ENCODE assay signal across 26 cellular contexts in the genomic region with DNA sequence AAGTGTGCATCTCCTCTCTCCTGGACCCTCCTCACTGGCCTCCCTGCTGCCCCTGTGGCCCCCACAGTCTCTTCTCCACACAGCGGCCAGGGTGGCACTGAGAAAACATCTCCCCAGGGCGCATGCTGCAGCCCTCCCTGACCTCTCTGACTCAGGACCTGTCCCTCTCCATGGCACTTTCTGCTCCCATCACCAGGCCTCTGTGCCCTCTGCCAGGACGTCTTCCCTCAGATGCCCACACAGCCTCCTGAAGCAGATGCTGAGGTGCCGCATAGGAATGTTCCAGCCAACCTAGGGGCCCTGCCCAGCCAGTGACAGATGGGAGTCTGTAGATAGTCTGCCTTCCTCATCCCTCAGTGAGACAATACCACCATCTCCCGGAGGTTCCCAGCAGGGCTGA. TPM values are rescaled to one million over a fixed set of nuclear protein-coding genes. Genes with fewer than 3 reads are reported as not detected.
DNase-seq lines count a peak whose midpoint lies in the region; ATAC-seq and TF ChIP-seq lines count a peak whose summit lies in the region.
"Had no signal": no experiment of that assay in that cellular context is flagged by ENCODE, and none has a peak within 500 bp of the region (broad histone marks: within the 10 kb centered on the region; RNA-seq: fewer than 3 reads in every experiment).

No MANE protein-coding gene starts in this region.

- H3K27ac ChIP-seq in endodermal cell (ENCODE audit: low read depth, low read length) = no peak overlapping the region
- no peak overlapping the region for H3K27ac ChIP-seq in testis
- H3K27ac ChIP-seq: VCaP had no signal

- no peaks in the 10 kb centered on the region for H3K4me1 Mint-ChIP-seq in activated naive CD4-positive, alpha-beta T cell treated with anti-CD3 and anti-CD28 coated beads for 36 hours (ENCODE audit: low read depth)
- no peaks in the 10 kb centered on the region for H3K4me1 Mint-ChIP-seq in endodermal cell
- H3K4me1 Mint-ChIP-seq: activated CD4-positive, alpha-beta memory T cell treated with anti-CD3 and anti-CD28 coated beads, Interleukin-2, amount 10 ng/mL, durations not matched to agents 7 days and 5 days; activated naive CD4-positive, alpha-beta T cell treated with anti-CD3 and anti-CD28 coated beads, Interleukin-2, amount 10 ng/mL, durations not matched to agents 7 days and 5 days had no signal

- CTCF ChIA-PET in activated naive CD4-positive, alpha-beta T cell treated with anti-CD3 and anti-CD28 coated beads for 36 hours (lab: Charles Lee) = no interaction called here

- WGBS in endodermal cell (ENCODE audit: insufficient coverage in 1 of 2, insufficient read length in 1 of 2), 2 experiments = 86 to 94% methylated on average over 3 to 5 of the region's 5 CpGs
- WGBS in testis, 2 donors = 82 to 83% methylated on average over 5 of the region's 5 CpGs

- in situ Hi-C loops in GM13976 (cut with MboI; ENCODE audit: low sequenced_read_pairs, unreplicated experiment) = no loop called here

- no peaks in the 10 kb centered on the region for H3K9me3 Mint-ChIP-seq in activated naive CD4-positive, alpha-beta T cell treated with anti-CD3 and anti-CD28 coated beads for 36 hours
- H3K9me3 Mint-ChIP-seq in activated naive CD4-positive, alpha-beta T cell treated with anti-CD3 and anti-CD28 coated beads, Interleukin-2, amount 50 U/mL, for 72 hours = no peaks in the 10 kb centered on the region
- H3K9me3 Mint-ChIP-seq in endodermal cell = no peaks in the 10 kb centered on the region
- H3K9me3 Mint-ChIP-seq: activated CD4-positive, alpha-beta memory T cell treated with anti-CD3 and anti-CD28 coated beads, Interleukin-2, amount 10 ng/mL, durations not matched to agents 7 days and 5 days; activated naive CD4-positive, alpha-beta T cell treated with anti-CD3 and anti-CD28 coated beads, Interleukin-2, amount 10 ng/mL, durations not matched to agents 7 days and 5 days; dendritic cell treated with granulocyte-macrophage colony-stimulating factor and Interleukin-4, amounts not matched to agents 40 ng/mL and 50 ng/mL, for 4 days; H9 had no signal

- TF ChIP-seq POLR2A in testis (IDR thresholded peaks at IDR 0.05) = no peak

- H3K36me3 ChIP-seq in endodermal cell (ENCODE audit: control insufficient read depth, insufficient read depth, low read length) = no peaks in the 10 kb centered on the region
- no peaks in the 10 kb centered on the region for H3K36me3 ChIP-seq in mucosa of descending colon (ENCODE audit: low read depth)
- no peaks in the 10 kb centered on the region for H3K36me3 ChIP-seq in testis (ENCODE audit: low read depth, missing control alignments)

- no peak overlapping the region for H3K4me3 Mint-ChIP-seq in activated naive CD4-positive, alpha-beta T cell treated with anti-CD3 and anti-CD28 coated beads for 36 hours
- H3K4me3 Mint-ChIP-seq in endodermal cell = no peak overlapping the region
- H3K4me3 Mint-ChIP-seq: activated CD4-positive, alpha-beta memory T cell treated with anti-CD3 and anti-CD28 coated beads, Interleukin-2, amount 10 ng/mL, durations not matched to agents 7 days and 5 days; activated naive CD4-positive, alpha-beta T cell treated with anti-CD3 and anti-CD28 coated beads, Interleukin-2, amount 10 ng/mL, durations not matched to agents 7 days and 5 days; dendritic cell treated with granulocyte-macrophage colony-stimulating factor and Interleukin-4, amounts not matched to agents 40 ng/mL and 50 ng/mL, for 4 days; H9 had no signal

- no peaks in the 10 kb centered on the region for H3K27me3 ChIP-seq in endodermal cell (ENCODE audit: control insufficient read depth, insufficient read depth, low read length, poor library complexity, severe bottlenecking)
- no peaks in the 10 kb centered on the region for H3K27me3 ChIP-seq in testis

- no peak overlapping the region for H3K9ac ChIP-seq in endodermal cell (ENCODE audit: extremely low read depth, low read length, poor library complexity, severe bottlenecking)
- H3K9ac ChIP-seq: SK-N-SH had no signal

- intact Hi-C loops in activated naive CD4-positive, alpha-beta T cell treated with anti-CD3 and anti-CD28 coated beads for 36 hours (cut with micrococcal nuclease) = no loop called here
- intact Hi-C loops in mucosa of descending colon (cut with DNase I, micrococcal nuclease) (no loop called here), testis (cut with DNase I; ENCODE audit: low total_unique reads) (no loop called here)

- H3K4me3 ChIP-seq in endodermal cell (ENCODE audit: low read length) (no peak overlapping the region), mucosa of descending colon (no peak overlapping the region), testis (no peak overlapping the region)

- no peaks in the 10 kb centered on the region for H3K9me3 ChIP-seq in endodermal cell (ENCODE audit: control insufficient read depth, low read length)
- H3K9me3 ChIP-seq in mucosa of descending colon = no peaks in the 10 kb centered on the region
- H3K9me3 ChIP-seq in testis = no peaks in the 10 kb centered on the region
- H3K9me3 ChIP-seq: SK-N-SH had no signal

- no peak for ATAC-seq in activated naive CD4-positive, alpha-beta T cell treated with anti-CD3 and anti-CD28 coated beads, Interleukin-2, amount 50 U/mL, for 72 hours
- no peak for ATAC-seq in mucosa of descending colon

- H3K4me1 ChIP-seq in endodermal cell (ENCODE audit: control insufficient read depth, insufficient read depth, low read length) (no peaks in the 10 kb centered on the region), mucosa of descending colon (ENCODE audit: low read depth) (no peaks in the 10 kb centered on the region), testis (no peaks in the 10 kb centered on the region)

- no peak overlapping the region for H3K27ac Mint-ChIP-seq in activated naive CD4-positive, alpha-beta T cell treated with anti-CD3 and anti-CD28 coated beads for 36 hours
- no peak overlapping the region for H3K27ac Mint-ChIP-seq in activated naive CD4-positive, alpha-beta T cell treated with anti-CD3 and anti-CD28 coated beads, Interleukin-2, amount 50 U/mL, for 72 hours
- H3K27ac Mint-ChIP-seq in endodermal cell = no peak overlapping the region
- H3K27ac Mint-ChIP-seq: activated CD4-positive, alpha-beta memory T cell treated with anti-CD3 and anti-CD28 coated beads, Interleukin-2, amount 10 ng/mL, durations not matched to agents 7 days and 5 days; activated naive CD4-positive, alpha-beta T cell treated with anti-CD3 and anti-CD28 coated beads, Interleukin-2, amount 10 ng/mL, durations not matched to agents 7 days and 5 days; dendritic cell treated with granulocyte-macrophage colony-stimulating factor and Interleukin-4, amounts not matched to agents 40 ng/mL and 50 ng/mL, for 4 days had no signal

- DNase-seq in activated naive CD4-positive, alpha-beta T cell treated with anti-CD3 and anti-CD28 coated beads for 36 hours = peak; percentile 0
- DNase-seq in activated naive CD4-positive, alpha-beta T cell treated with anti-CD3 and anti-CD28 coated beads, Interleukin-2, amount 50 U/mL, for 72 hours (ENCODE audit: low spot score in 2 of 2) = no peak
- DNase-seq in endodermal cell (peak; percentile 40), mucosa of descending colon (peak in 2 of 3 donors; percentile 8 to 24), testis (peak; percentile 9), A172 (ENCODE audit: low spot score) (no peak), GM13976 (ENCODE audit: low spot score) (no peak), NCI-H526 treated with DMSO at 0.1 percent for 48 hours (lab: John Stamatoyannopoulos, UW) (no peak)
- DNase-seq: activated CD4-positive, alpha-beta memory T cell treated with anti-CD3 and anti-CD28 coated beads, Interleukin-2, amount 10 ng/mL, durations not matched to agents 7 days and 5 days; activated naive CD4-positive, alpha-beta T cell treated with anti-CD3 and anti-CD28 coated beads, Interleukin-2, amount 10 ng/mL, durations not matched to agents 7 days and 5 days; activated T-cell treated with anti-CD3 and anti-CD28 coated beads, Interleukin-2, amount 50 U/mL, for 1 hour; caudate nucleus; H9; Karpas-422; NCI-H2171; NCI-H524 treated with DMSO at 0.1 percent for 48 hours; SK-N-SH; stimulated activated CD4-positive, alpha-beta T cell treated with anti-CD3 and anti-CD28 coated beads, Interleukin-4, amount 100 ng/mL, for 24 hours; stimulated activated naive CD4-positive, alpha-beta T cell had no signal

- no peaks in the 10 kb centered on the region for H3K36me3 Mint-ChIP-seq in activated naive CD4-positive, alpha-beta T cell treated with anti-CD3 and anti-CD28 coated beads for 36 hours (ENCODE audit: low read depth)
- no peaks in the 10 kb centered on the region for H3K36me3 Mint-ChIP-seq in activated naive CD4-positive, alpha-beta T cell treated with anti-CD3 and anti-CD28 coated beads, Interleukin-2, amount 50 U/mL, for 72 hours
- H3K36me3 Mint-ChIP-seq in endodermal cell (ENCODE audit: low read depth) = no peaks in the 10 kb centered on the region
- H3K36me3 Mint-ChIP-seq: activated naive CD4-positive, alpha-beta T cell treated with anti-CD3 and anti-CD28 coated beads, Interleukin-2, amount 10 ng/mL, durations not matched to agents 7 days and 5 days had no signal

- H3K27me3 Mint-ChIP-seq in activated naive CD4-positive, alpha-beta T cell treated with anti-CD3 and anti-CD28 coated beads for 36 hours (ENCODE audit: low read depth) = no peaks in the 10 kb centered on the region
- H3K27me3 Mint-ChIP-seq in endodermal cell (ENCODE audit: insufficient read depth) = peaks cover 8% of the 10 kb centered on the region

- TF ChIP-seq CTCF in endodermal cell (conservative IDR thresholded peaks at IDR 0.05) (no peak), mucosa of descending colon (IDR thresholded peaks at IDR 0.05) (no peak), testis (IDR thresholded peaks at IDR 0.05) (no peak), GM13976 (IDR thresholded peaks at IDR 0.05; ENCODE audit: borderline replicate concordance, control extremely low read depth, extremely low read depth, insufficient read depth, missing control alignments) (no peak)

RNA-seq across cellular contexts. Expression of gene MYL3, which starts 8.7 kb away (rescaled TPM):
- not detected for total RNA-seq in activated naive CD4-positive, alpha-beta T cell treated with anti-CD3 and anti-CD28 coated beads for 36 hours
- total RNA-seq in activated naive CD4-positive, alpha-beta T cell treated with anti-CD3 and anti-CD28 coated beads, Interleukin-2, amount 50 U/mL, for 72 hours = not detected
- total RNA-seq in endodermal cell (1 to 10 TPM; 1.6 to 2.3 TPM), mucosa of descending colon (1 to 10 TPM in 2 of 3 donors, under 1 TPM in 1; 0.32 to 3.1 (median 1.2) TPM), testis (1 to 10 TPM; 1.2 to 3.0 TPM)
- 1.4 TPM for polyA plus RNA-seq in endodermal cell (2013, experiment 1 of 2)
- polyA plus RNA-seq in endodermal cell (2013, experiment 2 of 2) = 0.70 TPM
- 14.5 TPM for polyA plus RNA-seq in testis (ENCODE audit: insufficient read depth, low read depth, low replicate concordance)
- 0.57 and 1.3 TPM in 2 replicates for total RNA-seq in A172 (2014; rRNA removed; shearing (Covaris generic))
- total RNA-seq: activated CD4-positive, alpha-beta memory T cell treated with anti-CD3 and anti-CD28 coated beads, Interleukin-2, amount 10 ng/mL, durations not matched to agents 7 days and 5 days; lung microvascular endothelial cell; RPMI7951; T-helper 2 cell treated with Interferon-gamma antibody and Interleukin-4, amounts not matched to agents 100 ng/mL and 5 ng/mL, for 36 hours had no signal
- polyA plus RNA-seq: AG04450, keratinocyte, SK-N-SH had no signal

RNA-seq across cellular contexts. Expression of gene PTH1R, which starts 23.0 kb away (rescaled TPM):
- not detected for total RNA-seq in activated naive CD4-positive, alpha-beta T cell treated with anti-CD3 and anti-CD28 coated beads for 36 hours
- not detected for total RNA-seq in activated naive CD4-positive, alpha-beta T cell treated with anti-CD3 and anti-CD28 coated beads, Interleukin-2, amount 50 U/mL, for 72 hours
- total RNA-seq in endodermal cell (1 to 10 TPM in 1 of 2 donors, under 1 TPM in 1; 0.69 to 4.8 TPM), mucosa of descending colon (1 to 10 TPM in 2 of 3 donors, under 1 TPM in 1; 0.87 to 4.6 (median 1.9) TPM), testis (10 to 100 TPM in 1 of 2 donors, 1 to 10 TPM in 1; 8.4 to 11.3 TPM)
- 5.2 TPM for polyA plus RNA-seq in endodermal cell (2013, experiment 1 of 2)
- 4.3 TPM for polyA plus RNA-seq in endodermal cell (2013, experiment 2 of 2)
- polyA plus RNA-seq in testis (ENCODE audit: insufficient read depth, low read depth, low replicate concordance) = 10.2 TPM
- 2.8 and 4.9 TPM in 2 replicates for total RNA-seq in A172 (2014; rRNA removed; shearing (Covaris generic))
- total RNA-seq: activated CD4-positive, alpha-beta memory T cell treated with anti-CD3 and anti-CD28 coated beads, Interleukin-2, amount 10 ng/mL, durations not matched to agents 7 days and 5 days; RPMI7951; T-helper 2 cell treated with Interferon-gamma antibody and Interleukin-4, amounts not matched to agents 100 ng/mL and 5 ng/mL, for 36 hours had no signal
- polyA plus RNA-seq: keratinocyte had no signal

Comparison
In these comparisons a context has a peak if more than half of its experiments do, and no peak if none do; other contexts are left out.
1. DNase-seq: peak in activated naive CD4-positive, alpha-beta T cell treated with anti-CD3 and anti-CD28 coated beads for 36 hours (single experiment), endodermal cell (single experiment), mucosa of descending colon (2 of 3) and testis (single experiment); none in activated naive CD4-positive, alpha-beta T cell treated with anti-CD3 and anti-CD28 coated beads, Interleukin-2, amount 50 U/mL, for 72 hours (0 of 2), A172 (single experiment), GM13976 (single experiment) and NCI-H526 treated with DMSO at 0.1 percent for 48 hours (single experiment).